15 cellular contexts compared by ENCODE assay signal in the genomic region with DNA sequence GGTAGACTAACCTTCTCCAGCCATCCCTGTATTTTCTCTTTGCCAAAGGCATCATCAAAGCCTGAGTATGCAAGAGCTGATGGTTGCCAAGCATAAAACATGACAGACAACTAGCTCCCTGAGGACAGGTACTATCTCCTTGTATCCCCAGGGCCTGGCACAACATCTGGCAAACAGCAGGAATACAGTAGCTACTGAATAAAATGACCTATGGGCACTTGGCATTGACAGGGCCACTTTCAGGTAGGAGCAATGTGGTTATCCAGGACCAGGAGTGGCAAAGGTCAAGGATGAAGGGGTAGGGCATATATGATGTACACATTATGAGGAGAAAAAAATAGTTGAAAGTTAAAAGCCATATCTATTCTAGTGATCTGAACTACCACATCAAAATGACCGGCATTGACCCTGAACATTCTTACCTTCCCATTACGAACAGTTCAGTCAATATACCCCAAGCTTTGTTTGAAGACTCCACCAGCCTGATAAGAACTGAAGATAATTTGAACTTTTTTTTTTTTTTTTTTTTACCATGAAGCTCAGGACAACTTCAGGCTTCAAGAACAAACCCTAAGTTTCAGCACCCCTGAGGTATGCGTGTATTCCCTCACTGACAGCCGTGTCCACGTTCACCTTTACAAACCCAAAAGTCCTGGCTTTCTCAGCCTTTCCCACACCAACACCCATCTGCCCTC.
A peak's percentile ranks its signal among the peaks of the same experiment; 100 is the strongest.
DNase-seq lines count a peak whose midpoint lies in the region; ATAC-seq, FAIRE-seq and TF ChIP-seq lines count a peak whose summit lies in the region.
"Had no signal": no experiment of that assay in that cellular context is flagged by ENCODE, and none has a peak within 500 bp of the region (broad histone marks: within the 10 kb centered on the region; RNA-seq: fewer than 3 reads in every experiment).

No MANE protein-coding gene starts in this region.

- ATAC-seq in stimulated activated memory B cell treated with anti-CD40 and anti-IgM and Interleukin-4, amounts not matched to agents 10 μg/mL and 1 μg/mL and 100 μg/mL, for 72 hours: no peak
- ATAC-seq in GM18505 (IDR thresholded peaks at IDR 0.05; ENCODE audit: unreplicated experiment): no peak
- ATAC-seq in GM21723 (IDR thresholded peaks at IDR 0.05; ENCODE audit: unreplicated experiment): no peak
- ATAC-seq: GM23338 had no signal

- no peaks in the 10 kb centered on the region for H3K9me3 Mint-ChIP-seq in dendritic cell treated with granulocyte-macrophage colony-stimulating factor and Interleukin-4, amounts not matched to agents 40 ng/mL and 50 ng/mL, for 4 days
- no peaks in the 10 kb centered on the region for H3K9me3 Mint-ChIP-seq in stimulated activated memory B cell treated with anti-CD40 and anti-IgM and Interleukin-4, amounts not matched to agents 10 μg/mL and 1 μg/mL and 100 μg/mL, for 72 hours
- H3K9me3 Mint-ChIP-seq: CD8-positive, alpha-beta memory T cell; GM23338 had no signal

- H3K4me1 ChIP-seq in BLaER1 treated with 17β-estradiol and CSF1 and Interleukin-3, amounts not matched to agents 10 nM and 100 nM: peaks cover 28 to 68% (median 55%) of the 10 kb centered on the region in 10 experiments

- no peaks in the 10 kb centered on the region for H3K27me3 ChIP-seq in BLaER1 treated with 17β-estradiol and CSF1 and Interleukin-3, amounts not matched to agents 10 nM and 100 nM
- H3K27me3 ChIP-seq in layer of hippocampus (ENCODE audit: control insufficient read depth, insufficient read depth, low read length): no peaks in the 10 kb centered on the region

- H3K4me3 Mint-ChIP-seq in dendritic cell treated with granulocyte-macrophage colony-stimulating factor and Interleukin-4, amounts not matched to agents 40 ng/mL and 50 ng/mL, for 4 days: no peak overlapping the region
- H3K4me3 Mint-ChIP-seq in stimulated activated memory B cell treated with anti-CD40 and anti-IgM and Interleukin-4, amounts not matched to agents 10 μg/mL and 1 μg/mL and 100 μg/mL, for 72 hours: no peak overlapping the region
- H3K4me3 Mint-ChIP-seq: B cell, CD14-positive monocyte, GM23338 had no signal

- no peaks in the 10 kb centered on the region for H3K27me3 Mint-ChIP-seq in dendritic cell treated with granulocyte-macrophage colony-stimulating factor and Interleukin-4, amounts not matched to agents 40 ng/mL and 50 ng/mL, for 4 days
- H3K27me3 Mint-ChIP-seq in stimulated activated memory B cell treated with anti-CD40 and anti-IgM and Interleukin-4, amounts not matched to agents 10 μg/mL and 1 μg/mL and 100 μg/mL, for 72 hours: no peaks in the 10 kb centered on the region
- H3K27me3 Mint-ChIP-seq: B cell; CD8-positive, alpha-beta memory T cell had no signal

- 0 out of 22 replicates have a peak overlapping the region, but pooled peaks of 1 of the 11 experiments have one; percentile 24 for H3K9ac ChIP-seq in BLaER1 treated with 17β-estradiol and CSF1 and Interleukin-3, amounts not matched to agents 10 nM and 100 nM

- DNase-seq in HTR-8/SVneo (ENCODE audit: insufficient read length, low spot score) (no peak), T-helper 9 cell (no peak)
- DNase-seq: CD8-positive, alpha-beta memory T cell; DMS53; GF-D8; H7 had no signal

- intact Hi-C loops in dendritic cell treated with granulocyte-macrophage colony-stimulating factor and Interleukin-4, amounts not matched to agents 40 ng/mL and 50 ng/mL, for 4 days (cut with micrococcal nuclease): no loop called here

- peaks cover 87% of the 10 kb centered on the region for H3K4me1 Mint-ChIP-seq in dendritic cell treated with granulocyte-macrophage colony-stimulating factor and Interleukin-4, amounts not matched to agents 40 ng/mL and 50 ng/mL, for 4 days (ENCODE audit: low read depth)
- H3K4me1 Mint-ChIP-seq in stimulated activated memory B cell treated with anti-CD40 and anti-IgM and Interleukin-4, amounts not matched to agents 10 μg/mL and 1 μg/mL and 100 μg/mL, for 72 hours: peaks cover 57% of the 10 kb centered on the region

- H3K27ac Mint-ChIP-seq in dendritic cell treated with granulocyte-macrophage colony-stimulating factor and Interleukin-4, amounts not matched to agents 40 ng/mL and 50 ng/mL, for 4 days: peak overlapping the region; percentile 41
- peak overlapping the region; percentile 69 for H3K27ac Mint-ChIP-seq in stimulated activated memory B cell treated with anti-CD40 and anti-IgM and Interleukin-4, amounts not matched to agents 10 μg/mL and 1 μg/mL and 100 μg/mL, for 72 hours
- H3K27ac Mint-ChIP-seq: B cell, GM23338 had no signal

- FAIRE-seq in HTR-8/SVneo (lab: Jason Lieb, UNC): no peak

- peaks cover 7 to 86% (median 48%) of the 10 kb centered on the region in 11 experiments; a peak in 17 of 22 replicates for H4K20me1 ChIP-seq in BLaER1 treated with 17β-estradiol and CSF1 and Interleukin-3, amounts not matched to agents 10 nM and 100 nM

- no peak for TF ChIP-seq POLR2A in GM18505 (IDR thresholded peaks at IDR 0.05; ENCODE audit: borderline replicate concordance, extremely low read depth, insufficient read depth, insufficient read length)

- peak overlapping the region in 10 of 11 experiments; percentile 29 to 84 (median 73); a peak in 17 of 22 replicates for H3K4me2 ChIP-seq in BLaER1 treated with 17β-estradiol and CSF1 and Interleukin-3, amounts not matched to agents 10 nM and 100 nM
- H3K4me2 ChIP-seq: GM23338 had no signal

- no peak overlapping the region for H3K4me3 ChIP-seq in BLaER1 treated with 17β-estradiol and CSF1 and Interleukin-3, amounts not matched to agents 10 nM and 100 nM
- H3K4me3 ChIP-seq: GM23338 had no signal

- H3K9me3 ChIP-seq in BLaER1 treated with 17β-estradiol and CSF1 and Interleukin-3, amounts not matched to agents 10 nM and 100 nM (replicated peaks in 1 of 11): peaks cover 0 to 26% (median 5%) of the 10 kb centered on the region in 11 experiments; a peak in 11 of 22 replicates

- no peak overlapping the region for H3K27ac ChIP-seq in BLaER1 treated with 17β-estradiol and CSF1 and Interleukin-3, amounts not matched to agents 10 nM and 100 nM
- peak overlapping the region; percentile 15 for H3K27ac ChIP-seq in layer of hippocampus (ENCODE audit: low read depth, low read length)

- peaks cover 77% of the 10 kb centered on the region for H3K36me3 Mint-ChIP-seq in dendritic cell treated with granulocyte-macrophage colony-stimulating factor and Interleukin-4, amounts not matched to agents 40 ng/mL and 50 ng/mL, for 4 days (ENCODE audit: low read depth)
- H3K36me3 Mint-ChIP-seq in stimulated activated memory B cell treated with anti-CD40 and anti-IgM and Interleukin-4, amounts not matched to agents 10 μg/mL and 1 μg/mL and 100 μg/mL, for 72 hours: peaks cover 39% of the 10 kb centered on the region

- H3K36me3 ChIP-seq in BLaER1 treated with 17β-estradiol and CSF1 and Interleukin-3, amounts not matched to agents 10 nM and 100 nM: peaks cover 8 to 38% (median 22%) of the 10 kb centered on the region in 11 experiments; a peak in 20 of 22 replicates
